9 cellular contexts compared by ENCODE assay signal in genomic region chr20:815914-816606, GRCh38. TPM values are rescaled to one million over a fixed set of nuclear protein-coding genes. Genes with fewer than 3 reads are reported as not detected.
DNase-seq lines count a peak whose midpoint lies in the region; ATAC-seq and TF ChIP-seq lines count a peak whose summit lies in the region.
"Had no signal": no experiment of that assay in that cellular context is flagged by ENCODE, and none has a peak within 500 bp of the region (broad histone marks: within the 10 kb centered on the region; RNA-seq: fewer than 3 reads in every experiment).

No MANE protein-coding gene starts in this region.

- H3K4me3 ChIP-seq in KMS-11 (IDR thresholded peaks at IDR 0.05; ENCODE audit: insufficient read depth, low read depth, low read length) (no peak overlapping the region), foreskin fibroblast (ENCODE audit: low read depth in 1 of 2, low read length in 2 of 2) (no peak overlapping the region), upper lobe of right lung (no peak overlapping the region)
- H3K4me3 ChIP-seq: SJSA1 had no signal

- H3K9ac ChIP-seq in KMS-11: no peak overlapping the region

- H3K27ac Mint-ChIP-seq in osteocyte (ENCODE audit: unreplicated experiment): no peak overlapping the region

- H3K27me3 ChIP-seq in KMS-11 (ENCODE audit: insufficient read depth, low read depth) (no peaks in the 10 kb centered on the region), upper lobe of right lung (peaks cover 4% of the 10 kb centered on the region)

- H3K27ac ChIP-seq in KMS-11: no peak overlapping the region
- H3K27ac ChIP-seq in upper lobe of right lung: no peak overlapping the region
- H3K27ac ChIP-seq: SJSA1 had no signal

- H3K4me1 ChIP-seq in KMS-11 (ENCODE audit: low read depth, poor library complexity, severe bottlenecking) (peaks cover 8% of the 10 kb centered on the region), upper lobe of right lung (no peaks in the 10 kb centered on the region)
- H3K4me1 ChIP-seq: SJSA1 had no signal

- intact Hi-C loops in upper lobe of right lung (cut with DNase I): loop anchor here (5.0 kb wide), 1 partner anchor 141 kb away; no protein-coding TSS in a partner anchor

- peak; percentile 22 for DNase-seq in DMS153 treated with DMSO at 0.1 percent for 48 hours (lab: John Stamatoyannopoulos, UW; ENCODE audit: unreplicated experiment)
- DNase-seq in RKO (ENCODE audit: low spot score): peak; percentile 76
- peak; percentile 49 for DNase-seq in activated T-helper 1 cell treated with anti-CD3 and anti-CD28 coated beads, Interleukin-2, amount 50 U/mL, for 16 hours (ENCODE audit: low read depth in 1 of 2, low spot score in 1 of 2)
- peak; percentile 29 to 78 for DNase-seq in foreskin fibroblast
- no peak for DNase-seq in osteocyte (ENCODE audit: extremely low spot score, unreplicated experiment)
- DNase-seq in upper lobe of right lung: peak; percentile 76

- peaks cover 9% of the 10 kb centered on the region for H3K27me3 Mint-ChIP-seq in osteocyte (ENCODE audit: unreplicated experiment)

- H3K9me3 Mint-ChIP-seq in osteocyte (ENCODE audit: unreplicated experiment): no peaks in the 10 kb centered on the region

- H3K36me3 ChIP-seq in KMS-11 (ENCODE audit: insufficient read depth) (no peaks in the 10 kb centered on the region), upper lobe of right lung (no peaks in the 10 kb centered on the region)
- H3K36me3 ChIP-seq: SJSA1 had no signal

- no peak overlapping the region for H2AFZ ChIP-seq in KMS-11 (ENCODE audit: low read depth)

- ATAC-seq in upper lobe of right lung: peak; percentile 85
- ATAC-seq in GM18517 (IDR thresholded peaks at IDR 0.05; ENCODE audit: unreplicated experiment): no peak

- H4K20me1 ChIP-seq in KMS-11 (ENCODE audit: insufficient read depth): no peaks in the 10 kb centered on the region

- no peaks in the 10 kb centered on the region for H3K79me2 ChIP-seq in KMS-11 (ENCODE audit: insufficient read depth, low read depth)

- H3K36me3 Mint-ChIP-seq in osteocyte (ENCODE audit: unreplicated experiment): no peaks in the 10 kb centered on the region

- no peaks in the 10 kb centered on the region for H3K9me3 ChIP-seq in upper lobe of right lung
- H3K9me3 ChIP-seq: SJSA1 had no signal

- H3K4me2 ChIP-seq in KMS-11: no peak overlapping the region

- H3K4me1 Mint-ChIP-seq in osteocyte (ENCODE audit: unreplicated experiment): peaks cover 2% of the 10 kb centered on the region

- TF ChIP-seq CTCF in KMS-11 (conservative IDR thresholded peaks at IDR 0.05; ENCODE audit: low read depth, low read length) (peak; percentile 98), foreskin fibroblast (IDR thresholded peaks at IDR 0.05; ENCODE audit: low read depth, low read length) (peak; percentile 99), osteocyte (IDR thresholded peaks at IDR 0.05) (peak; percentile 97), upper lobe of right lung (IDR thresholded peaks at IDR 0.05) (peak; percentile 100)

- no peak overlapping the region for H3K4me3 Mint-ChIP-seq in osteocyte (ENCODE audit: unreplicated experiment)

RNA-seq across cellular contexts. Expression of gene FAM110A, which starts 17.5 kb away (rescaled TPM):
- total RNA-seq in osteocyte (2.6 and 2.7 TPM in 2 replicates), upper lobe of right lung (16.8 TPM)

RNA-seq across cellular contexts. Expression of gene SLC52A3, which starts 47.8 kb away (rescaled TPM):
- total RNA-seq in osteocyte: not detected in 2 replicates
- total RNA-seq in upper lobe of right lung: 3.6 TPM
- total RNA-seq: SJSA1 had no signal
